34 cellular contexts compared by ENCODE assay signal in genomic region chr18:65343571-65343970, GRCh38.
"Had no signal": no experiment of that assay in that cellular context is flagged by ENCODE, and none has a peak within 500 bp of the region (broad histone marks: within the 10 kb centered on the region; RNA-seq: fewer than 3 reads in every experiment).

No MANE protein-coding gene starts in this region.

- ATAC-seq: Panc1, PC-3, Right ventricle myocardium inferior had no signal

- H3K4me1 ChIP-seq: SJCRH30 had no signal

- H3K27ac ChIP-seq: KMS-11, RWPE1, SJCRH30, SK-N-MC had no signal

- H3K4me3 ChIP-seq: SJCRH30, SK-N-MC had no signal

- H3K9ac ChIP-seq: KMS-11 had no signal

- H3K4me2 ChIP-seq: KMS-11 had no signal

- H3K9me3 ChIP-seq: SJCRH30 had no signal

- H3K36me3 ChIP-seq: SJCRH30 had no signal

- DNase-seq: Karpas-422, MM.1S, MV-4-11, NCI-H1092, NCI-H1105, NCI-H1417 treated with DMSO at 0.1 percent for 48 hours, NCI-H146, NCI-H1694, NCI-H187, NCI-H1930, NCI-H2029 treated with DMSO at 0.1 percent for 48 hours, NCI-H2081 treated with DMSO at 0.1 percent for 48 hours, NCI-H2107, NCI-H2171, NCI-H226, NCI-H446 treated with DMSO at 0.1 percent for 48 hours, NCI-H510A, NCI-H524, NCI-H526, NCI-H69, NCI-H748 treated with DMSO at 0.1 percent for 48 hours, NCI-H82, OCI-M1, PC-3, SHP77, SIG-M5, SJCRH30, SW 1271, T-helper 1 cell had no signal

- H3K27me3 ChIP-seq: SJCRH30 had no signal
